ENCODE assay signal across 8 cellular contexts in genomic region chr2:159712929-159713575, GRCh38. TPM values are rescaled to one million over a fixed set of nuclear protein-coding genes. Genes with fewer than 3 reads are reported as not detected.
DNase-seq lines count a peak whose midpoint lies in the region; ATAC-seq and TF ChIP-seq lines count a peak whose summit lies in the region.

No MANE protein-coding gene starts in this region.

- intact Hi-C loops in activated CD4-positive, alpha-beta T cell treated with anti-CD3 and anti-CD28 coated beads, Interleukin-2, amount 10 ng/mL, durations not matched to agents 24 days and 14 days (cut with micrococcal nuclease), result loop anchor here (1.0 to 5.0 kb wide), 9 partner anchors 10 to 1816 kb away; partner anchors contain the start of genes CCDC148, CD302, LY75 and PKP4

- H3K9me3 Mint-ChIP-seq in activated CD4-positive, alpha-beta T cell treated with anti-CD3 and anti-CD28 coated beads, Interleukin-2, amount 10 ng/mL, durations not matched to agents 24 days and 14 days, result no peaks in the 10 kb centered on the region
- H3K9me3 Mint-ChIP-seq in T-cell, result no peaks in the 10 kb centered on the region

- peak overlapping the region; percentile 100 for H3K4me3 Mint-ChIP-seq in activated CD4-positive, alpha-beta T cell treated with anti-CD3 and anti-CD28 coated beads, Interleukin-2, amount 10 ng/mL, durations not matched to agents 24 days and 14 days
- H3K4me3 Mint-ChIP-seq in T-cell, result peak overlapping the region; percentile 98 to 100 (median 99)

- H3K4me1 Mint-ChIP-seq in activated CD4-positive, alpha-beta T cell treated with anti-CD3 and anti-CD28 coated beads, Interleukin-2, amount 10 ng/mL, durations not matched to agents 24 days and 14 days, result peaks cover 32% of the 10 kb centered on the region
- peaks cover 56 to 68% (median 57%) of the 10 kb centered on the region in 3 donors for H3K4me1 Mint-ChIP-seq in T-cell

- POLR2A ChIA-PET in T-cell (lab: Charles Lee), result interaction anchor here (0.7 to 1.4 kb wide), 3 partner anchors 197 to 1533 kb away, joined by 3 to 5 read pairs (median 4); no protein-coding TSS in a partner anchor

- H3K27ac Mint-ChIP-seq in activated CD4-positive, alpha-beta T cell treated with anti-CD3 and anti-CD28 coated beads, Interleukin-2, amount 10 ng/mL, durations not matched to agents 24 days and 14 days, result peak overlapping the region; percentile 100
- H3K27ac Mint-ChIP-seq in T-cell, result peak overlapping the region; percentile 99

- peaks cover 29% of the 10 kb centered on the region for H3K36me3 ChIP-seq in osteoblast (ENCODE audit: insufficient read depth, low read length)

- peaks cover 27% of the 10 kb centered on the region for H3K4me1 ChIP-seq in osteoblast (ENCODE audit: insufficient read depth, low read length)

- H3K4me3 ChIP-seq in fibroblast of the aortic adventitia (ENCODE audit: low read depth, low read length), result peak overlapping the region; percentile 97
- peak overlapping the region; percentile 99 for H3K4me3 ChIP-seq in osteoblast (ENCODE audit: insufficient read depth, low read length)

- H3K4me2 ChIP-seq in osteoblast (ENCODE audit: insufficient read depth, low read length), result peak overlapping the region; percentile 83

- H3K79me2 ChIP-seq in osteoblast (ENCODE audit: insufficient read depth, low read length), result peaks cover 63% of the 10 kb centered on the region

- H4K20me1 ChIP-seq in osteoblast (ENCODE audit: insufficient read depth, low read length), result peaks cover 48% of the 10 kb centered on the region

- no peaks in the 10 kb centered on the region for H3K27me3 Mint-ChIP-seq in activated CD4-positive, alpha-beta T cell treated with anti-CD3 and anti-CD28 coated beads, Interleukin-2, amount 10 ng/mL, durations not matched to agents 24 days and 14 days
- H3K27me3 Mint-ChIP-seq in T-cell, result no peaks in the 10 kb centered on the region

- DNase-seq in activated CD4-positive, alpha-beta T cell treated with anti-CD3 and anti-CD28 coated beads, Interleukin-2, amount 10 ng/mL, durations not matched to agents 24 days and 14 days, result no peak
- DNase-seq in activated CD4-positive, alpha-beta T cell treated with anti-CD3 and anti-CD28 coated beads, Interleukin-2, amount 50 U/mL, for 1 hour, result no peak
- DNase-seq in T-cell (peak in 3 of 34 experiments; percentile 0 to 5 (median 4)), fibroblast of the aortic adventitia (ENCODE audit: low read depth) (peak; percentile 37), osteoblast (ENCODE audit: insufficient read length, low spot score, missing footprints) (peak; percentile 72), RPMI8226 (no peak), NCI-H187 treated with DMSO at 0.1 percent for 48 hours (lab: John Stamatoyannopoulos, UW) (no peak)

- ATAC-seq in HG03025 (IDR thresholded peaks at IDR 0.05; ENCODE audit: low FRiP score, unreplicated experiment) (peak; percentile 22), T-cell (replicated peaks in 1 of 4) (peak; percentile 4 to 13 (median 6))

- H2AFZ ChIP-seq in osteoblast (ENCODE audit: low read length), result peak overlapping the region; percentile 93

- H3K27me3 ChIP-seq in osteoblast (ENCODE audit: insufficient read depth, low read length), result no peaks in the 10 kb centered on the region

- peak overlapping the region; percentile 96 for H3K27ac ChIP-seq in osteoblast (ENCODE audit: low read depth, low read length)

- CTCF ChIA-PET in T-cell (lab: Charles Lee), result interaction anchor here in 1 of 2 donors (1.0 to 2.1 kb wide), 2 partner anchors 11 to 197 kb away, joined by 4 to 6 read pairs; no protein-coding TSS in a partner anchor

- peaks cover 41% of the 10 kb centered on the region for H3K36me3 Mint-ChIP-seq in activated CD4-positive, alpha-beta T cell treated with anti-CD3 and anti-CD28 coated beads, Interleukin-2, amount 10 ng/mL, durations not matched to agents 24 days and 14 days (ENCODE audit: low read depth)
- peaks cover 26% of the 10 kb centered on the region for H3K36me3 Mint-ChIP-seq in T-cell

- H3K9me3 ChIP-seq in osteoblast (ENCODE audit: low read depth, low read length), result no peaks in the 10 kb centered on the region

- no peak for TF ChIP-seq CTCF in fibroblast of the aortic adventitia (IDR thresholded peaks at IDR 0.05; ENCODE audit: insufficient read depth, low read length)
- TF ChIP-seq CTCF in osteoblast (IDR thresholded peaks at IDR 0.05; ENCODE audit: extremely low read depth, low read depth, low read length), result no peak

RNA-seq across cellular contexts. Expression of gene MARCHF7, which starts 0.7 kb away (rescaled TPM):
- total RNA-seq in activated CD4-positive, alpha-beta T cell treated with anti-CD3 and anti-CD28 coated beads, Interleukin-2, amount 10 ng/mL, durations not matched to agents 24 days and 14 days, result 67.1 and 72.0 TPM in 2 replicates
- total RNA-seq in T-cell (100 to 1,000 TPM in 1 of 5 donors, 10 to 100 TPM in 4; 80.1 to 100 (median 90.5) TPM), fibroblast of the aortic adventitia (ENCODE audit: low replicate concordance) (24.2 and 191 TPM in 2 replicates), osteoblast (102 and 106 TPM in 2 replicates)

Comparison
In these comparisons a context has a peak if more than half of its experiments do, and no peak if none do; other contexts are left out.
1. DNase-seq: peak in fibroblast of the aortic adventitia (single experiment) and osteoblast (single experiment); none in activated CD4-positive, alpha-beta T cell treated with anti-CD3 and anti-CD28 coated beads, Interleukin-2, amount 10 ng/mL, durations not matched to agents 24 days and 14 days (single experiment), activated CD4-positive, alpha-beta T cell treated with anti-CD3 and anti-CD28 coated beads, Interleukin-2, amount 50 U/mL, for 1 hour (single experiment), RPMI8226 (single experiment) and NCI-H187 treated with DMSO at 0.1 percent for 48 hours (single experiment).